8 cellular contexts compared by ENCODE assay signal in the genomic region with DNA sequence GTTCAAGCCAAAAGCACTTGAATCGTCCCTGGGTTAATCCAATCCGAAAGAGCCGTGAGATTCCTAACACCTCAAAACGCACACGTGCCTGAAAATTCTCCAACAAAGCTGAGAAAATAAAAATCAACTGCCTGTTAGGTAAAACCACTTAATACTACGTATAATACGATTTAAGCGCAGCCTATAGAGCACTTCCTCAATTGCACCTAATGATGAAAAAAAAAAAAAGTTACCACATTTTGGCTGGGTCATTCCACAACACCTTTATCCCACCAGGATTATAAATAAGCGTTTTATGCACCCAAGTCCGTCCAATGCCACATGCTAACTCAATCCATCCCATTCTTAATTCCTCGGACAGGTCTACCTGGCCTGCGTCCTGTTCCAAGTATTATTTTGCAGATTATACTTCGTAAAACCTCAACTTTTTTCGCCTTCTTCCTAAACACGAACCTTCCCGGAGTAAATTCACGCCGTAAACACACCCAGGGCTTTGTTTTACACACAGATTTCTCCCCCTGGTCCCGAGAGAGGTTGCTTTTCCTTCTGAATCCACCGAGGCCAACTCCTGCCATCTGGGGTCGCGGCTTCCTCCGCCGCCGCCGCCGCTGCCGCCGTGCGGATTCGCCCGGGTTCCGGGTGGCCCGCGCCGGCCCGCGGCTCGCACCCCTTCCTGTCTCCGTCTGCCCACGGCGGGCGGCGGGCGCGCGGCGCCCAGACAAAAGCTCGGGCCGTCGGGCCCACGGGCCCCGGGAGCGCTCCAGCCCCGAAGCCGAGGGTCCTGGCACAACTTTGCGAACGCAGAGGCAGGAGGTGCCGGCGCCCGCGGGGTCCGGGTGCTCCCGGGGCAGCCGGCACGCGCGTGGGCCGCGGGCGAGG.
A peak's percentile ranks its signal among the peaks of the same experiment; 100 is the strongest.
DNase-seq lines count a peak whose midpoint lies in the region; ATAC-seq and TF ChIP-seq lines count a peak whose summit lies in the region.

No MANE protein-coding gene starts in this region.

- no peaks in the 10 kb centered on the region for H3K9me3 ChIP-seq in SK-N-MC (ENCODE audit: low read depth, low read length)

- TF ChIP-seq CTCF in AG04449 (IDR thresholded peaks at IDR 0.05; ENCODE audit: insufficient read depth, low read length, missing control alignments) (no peak), astrocyte of the cerebellum (IDR thresholded peaks at IDR 0.05; ENCODE audit: low read depth, low read length, missing control alignments) (no peak)

- ATAC-seq in GM18868 (IDR thresholded peaks at IDR 0.05; ENCODE audit: unreplicated experiment) (peak; percentile 6), HG03159 (IDR thresholded peaks at IDR 0.05; ENCODE audit: unreplicated experiment) (peak; percentile 23)

- no peak overlapping the region for H3K27ac ChIP-seq in SK-N-MC

- CTCF ChIA-PET in AG04449 (lab: Yijun Ruan, JAX): interaction anchor here (1.1 to 1.6 kb wide), 3 partner anchors 23 to 131 kb away, joined by 3 to 6 read pairs (median 4); no protein-coding TSS in a partner anchor

- POLR2A ChIA-PET in AG04449 (lab: Yijun Ruan, JAX): no interaction called here

- DNase-seq in AG04449 (ENCODE audit: low read depth, low spot score): no peak
- no peak for DNase-seq in SK-N-MC (ENCODE audit: low read depth, low spot score)
- DNase-seq in astrocyte of the cerebellum (ENCODE audit: low read depth): no peak
- DNase-seq in kidney tubule cell (ENCODE audit: low spot score): peak; percentile 49
- DNase-seq in stimulated activated CD8-positive, alpha-beta memory T cell treated with anti-CD3 and anti-CD28 coated beads, Interleukin-12 subunit alpha, Interleukin-12 subunit beta, amount 100 ng/mL, for 4 hours (ENCODE audit: low read depth): peak; percentile 37
- DNase-seq in NCI-H345 (lab: John Stamatoyannopoulos, UW): no peak

- no peaks in the 10 kb centered on the region; the same call in 1 of the 2 replicates for H3K36me3 ChIP-seq in SK-N-MC (ENCODE audit: insufficient read depth, low read length)

- in situ Hi-C loops in astrocyte of the cerebellum (cut with HindIII; ENCODE audit: low sequenced_read_pairs): no loop called here

- H3K4me3 ChIP-seq in AG04449 (ENCODE audit: low read depth, low read length) (peak overlapping the region; percentile 61), SK-N-MC (peak overlapping the region; percentile 79), astrocyte of the cerebellum (ENCODE audit: low read depth, low read length) (peak overlapping the region; percentile 42)

- peak overlapping the region; percentile 84 for H3K9ac ChIP-seq in SK-N-MC (ENCODE audit: insufficient read length)

Comparison
In these comparisons a context has a peak if more than half of its experiments do, and no peak if none do; other contexts are left out.
1. DNase-seq: peak in kidney tubule cell (single experiment) and stimulated activated CD8-positive, alpha-beta memory T cell treated with anti-CD3 and anti-CD28 coated beads, Interleukin-12 subunit alpha, Interleukin-12 subunit beta, amount 100 ng/mL, for 4 hours (single experiment); none in AG04449 (single experiment), SK-N-MC (single experiment), astrocyte of the cerebellum (single experiment) and NCI-H345 (single experiment).
2. Peak in every context shown above with its lines, with median percentiles within 50 percentile points of each other: H3K4me3 ChIP-seq.